1 cellular context compared by ENCODE assay signal in genomic region chr17:2399572-2400473, GRCh38.
A peak's percentile ranks its signal among the peaks of the same experiment; 100 is the strongest.
TF ChIP-seq lines count a peak whose summit lies in the region.

No MANE protein-coding gene starts in this region.

TF ChIP-seq in HepG2, 621 proteins besides CTCF, POLR2A, EP300 and RAD21 (continued from another document and continues in another):
- peak; percentile 39; the same call in 1 of the 2 replicates for TF ChIP-seq UBTF (CRISPR knock-in tag; IDR thresholded peaks at IDR 0.05)
- TF ChIP-seq ZNF333 (CRISPR knock-in tag; IDR thresholded peaks at IDR 0.05; ENCODE audit: borderline replicate concordance) = 0 out of 2 replicates have a peak, but pooled peaks have one; percentile 84
- no peak for TF ChIP-seq FOXA1 (IDR thresholded peaks at IDR 0.05)
- 0 out of 2 replicates have a peak, but pooled peaks have one; percentile 24 for TF ChIP-seq FOXA1 (CRISPR knock-in tag; IDR thresholded peaks at IDR 0.05)
- TF ChIP-seq, protein P1, sequence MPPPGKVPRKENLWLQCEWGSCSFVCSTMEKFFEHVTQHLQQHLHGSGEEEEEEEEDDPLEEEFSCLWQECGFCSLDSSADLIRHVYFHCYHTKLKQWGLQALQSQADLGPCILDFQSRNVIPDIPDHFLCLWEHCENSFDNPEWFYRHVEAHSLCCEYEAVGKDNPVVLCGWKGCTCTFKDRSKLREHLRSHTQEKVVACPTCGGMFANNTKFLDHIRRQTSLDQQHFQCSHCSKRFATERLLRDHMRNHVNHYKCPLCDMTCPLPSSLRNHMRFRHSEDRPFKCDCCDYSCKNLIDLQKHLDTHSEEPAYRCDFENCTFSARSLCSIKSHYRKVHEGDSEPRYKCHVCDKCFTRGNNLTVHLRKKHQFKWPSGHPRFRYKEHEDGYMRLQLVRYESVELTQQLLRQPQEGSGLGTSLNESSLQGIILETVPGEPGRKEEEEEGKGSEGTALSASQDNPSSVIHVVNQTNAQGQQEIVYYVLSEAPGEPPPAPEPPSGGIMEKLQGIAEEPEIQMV (CRISPR knock-in tag; IDR thresholded peaks at IDR 0.05; ENCODE audit: low read depth) = no peak; the same call in 1 of the 2 replicates
- no peak for TF ChIP-seq ZKSCAN1 (IDR thresholded peaks at IDR 0.05; ENCODE audit: low read length)
- TF ChIP-seq RNF2 (conservative IDR thresholded peaks at IDR 0.05; ENCODE audit: low read depth) = no peak
- no peak for TF ChIP-seq SCMH1 (CRISPR knock-in tag; IDR thresholded peaks at IDR 0.05; ENCODE audit: borderline replicate concordance)
- TF ChIP-seq ZNF235 (CRISPR knock-in tag; IDR thresholded peaks at IDR 0.05; ENCODE audit: borderline replicate concordance) = peak; percentile 11; the same call in 1 of the 2 replicates
- no peak for TF ChIP-seq ZNF512B (CRISPR knock-in tag; IDR thresholded peaks at IDR 0.05; ENCODE audit: borderline replicate concordance)
- TF ChIP-seq ZNF572 (CRISPR knock-in tag; IDR thresholded peaks at IDR 0.05) = no peak
- 0 out of 2 replicates have a peak, but pooled peaks have one; percentile 38 for TF ChIP-seq ZNF263 (CRISPR knock-in tag; IDR thresholded peaks at IDR 0.05)
- no peak; the same call in 1 of the 2 replicates for TF ChIP-seq PHF21A (CRISPR knock-in tag; IDR thresholded peaks at IDR 0.05)
- TF ChIP-seq CC2D1A (CRISPR knock-in tag; IDR thresholded peaks at IDR 0.05) = no peak
- no peak for TF ChIP-seq KDM3A (CRISPR knock-in tag; IDR thresholded peaks at IDR 0.05; ENCODE audit: low read depth)
- TF ChIP-seq PHF5A (CRISPR knock-in tag; IDR thresholded peaks at IDR 0.05; ENCODE audit: low read depth, unreplicated experiment) = no peak
- no peak for TF ChIP-seq SMARCC2 (IDR thresholded peaks at IDR 0.05)
- no peak; the same call in 1 of the 2 replicates for TF ChIP-seq EED (CRISPR knock-in tag; IDR thresholded peaks at IDR 0.05)
- TF ChIP-seq MED13 (CRISPR knock-in tag; IDR thresholded peaks at IDR 0.05) = no peak
- TF ChIP-seq POLR2AphosphoS5 (IDR thresholded peaks at IDR 0.05; ENCODE audit: low read depth, low read length) = peak; percentile 50
- no peak; the same call in 1 of the 2 replicates for TF ChIP-seq HMGXB3 (CRISPR knock-in tag; IDR thresholded peaks at IDR 0.05; ENCODE audit: borderline replicate concordance)
- no peak for TF ChIP-seq ZNF484 (CRISPR knock-in tag; IDR thresholded peaks at IDR 0.05; ENCODE audit: borderline replicate concordance, low read depth)
- TF ChIP-seq HIVEP1 (CRISPR knock-in tag; IDR thresholded peaks at IDR 0.05) = peak; percentile 91
- TF ChIP-seq ZNF790 (CRISPR knock-in tag; IDR thresholded peaks at IDR 0.05; ENCODE audit: borderline replicate concordance) = no peak
- 0 out of 2 replicates have a peak, but pooled peaks have one; percentile 48 for TF ChIP-seq MTA1 (CRISPR knock-in tag; IDR thresholded peaks at IDR 0.05; ENCODE audit: borderline replicate concordance)
- no peak; the same call in 1 of the 2 replicates for TF ChIP-seq ZNF205 (CRISPR knock-in tag; IDR thresholded peaks at IDR 0.05)
- no peak for TF ChIP-seq PLSCR1 (CRISPR knock-in tag; IDR thresholded peaks at IDR 0.05; ENCODE audit: borderline replicate concordance)
- no peak for TF ChIP-seq ZNF556 (CRISPR knock-in tag; IDR thresholded peaks at IDR 0.05; ENCODE audit: borderline replicate concordance)
- TF ChIP-seq ZNF713 (CRISPR knock-in tag; IDR thresholded peaks at IDR 0.05) = 0 out of 2 replicates have a peak, but pooled peaks have one; percentile 29
- peak; percentile 8; the same call in 1 of the 2 replicates for TF ChIP-seq ZHX2 (IDR thresholded peaks at IDR 0.05; ENCODE audit: low read depth)
- TF ChIP-seq ZHX2 (CRISPR knock-in tag; IDR thresholded peaks at IDR 0.05; ENCODE audit: borderline replicate concordance) = no peak; the same call in 1 of the 2 replicates
- TF ChIP-seq, protein P2, sequence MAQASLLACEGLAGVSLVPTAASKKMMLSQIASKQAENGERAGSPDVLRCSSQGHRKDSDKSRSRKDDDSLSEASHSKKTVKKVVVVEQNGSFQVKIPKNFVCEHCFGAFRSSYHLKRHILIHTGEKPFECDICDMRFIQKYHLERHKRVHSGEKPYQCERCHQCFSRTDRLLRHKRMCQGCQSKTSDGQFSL (CRISPR knock-in tag; IDR thresholded peaks at IDR 0.05) = no peak; the same call in 1 of the 2 replicates
- no peak for TF ChIP-seq ZFP36 (IDR thresholded peaks at IDR 0.05; ENCODE audit: borderline replicate concordance, low read depth, low read length, partially characterized antibody)
- TF ChIP-seq RBM39 (IDR thresholded peaks at IDR 0.05; ENCODE audit: low read depth, low read length, poor library complexity, severe bottlenecking) = no peak
- TF ChIP-seq ZNF224 (CRISPR knock-in tag; IDR thresholded peaks at IDR 0.05) = no peak
- no peak for TF ChIP-seq ZNF280D (CRISPR knock-in tag; IDR thresholded peaks at IDR 0.05)
